Comparison of ENCODE assay signal across 8 cellular contexts in genomic region chr5:141618804-141619554, GRCh38. TPM values are rescaled to one million over a fixed set of nuclear protein-coding genes. Genes with fewer than 3 reads are reported as not detected.
A peak's percentile ranks its signal among the peaks of the same experiment; 100 is the strongest.
DNase-seq lines count a peak whose midpoint lies in the region; ATAC-seq and TF ChIP-seq lines count a peak whose summit lies in the region.

DIAPH1 (minus strand) TSS chr5:141619000; CDS start chr5:141618914, 86 bp downstream.

- no peaks in the 10 kb centered on the region for H3K27me3 ChIP-seq in colonic mucosa

- H3K27ac ChIP-seq in C4-2B (peak within 1 kb of the TSS; percentile 99), colonic mucosa (peak within 1 kb of the TSS; percentile 96)

- H3K9ac ChIP-seq in colonic mucosa (ENCODE audit: low read depth in 2 of 2, low read length in 2 of 2): peak within 1 kb of the TSS; percentile 73 to 87

- peaks cover 9% of the 10 kb centered on the region for H3K36me3 ChIP-seq in colonic mucosa

- no peaks in the 10 kb centered on the region for H3K9me3 ChIP-seq in colonic mucosa

- intact Hi-C loops in colonic mucosa (cut with DNase I): loop anchor here (1.0 kb wide), 1 partner anchor 26 kb away; no protein-coding TSS in a partner anchor

- peak; percentile 85 to 98 for DNase-seq in NCI-H526 (lab: John Stamatoyannopoulos, UW)
- DNase-seq in activated CD4-positive, alpha-beta T cell treated with anti-CD3 and anti-CD28 coated beads for 48 hours: peak; percentile 99
- peak; percentile 98 for DNase-seq in colonic mucosa
- DNase-seq in left lobe of liver (ENCODE audit: low spot score): peak; percentile 99
- DNase-seq in stimulated activated CD4-positive, alpha-beta T cell treated with anti-CD3 and anti-CD28 coated beads, Interleukin-2, amount 100 ng/mL, for 4 hours (ENCODE audit: low read depth): peak; percentile 99

- H3K4me3 ChIP-seq in colonic mucosa: peak within 1 kb of the TSS; percentile 94

- ATAC-seq in GM19324 (IDR thresholded peaks at IDR 0.05; ENCODE audit: low FRiP score, unreplicated experiment) (peak; percentile 90), HG03469 (IDR thresholded peaks at IDR 0.05; ENCODE audit: unreplicated experiment) (peak; percentile 57), left lobe of liver (peak; percentile 91)

- peak; percentile 99 for TF ChIP-seq CTCF in C4-2B (conservative IDR thresholded peaks at IDR 0.05)
- TF ChIP-seq CTCF in colonic mucosa (IDR thresholded peaks at IDR 0.05): peak; percentile 95

- H3K4me1 ChIP-seq in colonic mucosa: no peaks in the 10 kb centered on the region

RNA-seq across cellular contexts. Expression of gene DIAPH1, which starts in this region (rescaled TPM):
- total RNA-seq in colonic mucosa (100 to 1,000 TPM; 113 to 143 TPM), left lobe of liver (120 TPM)

Comparison
In these comparisons a context has a peak if more than half of its experiments do, and no peak if none do; other contexts are left out.
1. Peak in every context shown above with its lines: DNase-seq, ATAC-seq, H3K4me3 ChIP-seq and H3K27ac ChIP-seq.